In the genomic region with DNA sequence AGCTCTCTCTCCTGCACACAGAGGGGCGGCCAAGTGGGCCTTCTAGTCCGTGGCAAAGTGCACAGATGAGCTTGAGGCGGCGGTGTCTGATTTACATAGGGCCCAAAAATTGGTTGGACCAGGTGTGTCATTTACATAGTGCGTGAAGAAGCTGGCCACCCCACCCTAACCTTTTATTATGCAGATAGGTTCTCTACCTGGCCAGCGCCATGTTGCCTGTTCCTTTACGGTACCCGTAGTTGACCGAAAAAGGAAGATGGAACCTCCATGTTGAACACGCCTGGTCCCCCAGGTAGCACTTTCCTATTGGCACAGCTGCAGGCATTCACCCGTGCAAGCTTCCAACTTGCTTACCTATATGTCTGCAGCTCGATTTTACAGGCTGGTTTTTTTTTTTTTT, we compare ENCODE assay signal across 1 cellular context.
TF ChIP-seq lines count a peak whose summit lies in the region.

No MANE protein-coding gene starts in this region.

TF ChIP-seq in GM23338, 12 proteins besides CTCF, POLR2A, EP300 and RAD21 (continued from another document):
- TF ChIP-seq ETS1 (IDR thresholded peaks at IDR 0.05): no peak
- no peak for TF ChIP-seq EZH2 (IDR thresholded peaks at IDR 0.05; ENCODE audit: low read depth, unreplicated experiment)
- TF ChIP-seq, protein P1, sequence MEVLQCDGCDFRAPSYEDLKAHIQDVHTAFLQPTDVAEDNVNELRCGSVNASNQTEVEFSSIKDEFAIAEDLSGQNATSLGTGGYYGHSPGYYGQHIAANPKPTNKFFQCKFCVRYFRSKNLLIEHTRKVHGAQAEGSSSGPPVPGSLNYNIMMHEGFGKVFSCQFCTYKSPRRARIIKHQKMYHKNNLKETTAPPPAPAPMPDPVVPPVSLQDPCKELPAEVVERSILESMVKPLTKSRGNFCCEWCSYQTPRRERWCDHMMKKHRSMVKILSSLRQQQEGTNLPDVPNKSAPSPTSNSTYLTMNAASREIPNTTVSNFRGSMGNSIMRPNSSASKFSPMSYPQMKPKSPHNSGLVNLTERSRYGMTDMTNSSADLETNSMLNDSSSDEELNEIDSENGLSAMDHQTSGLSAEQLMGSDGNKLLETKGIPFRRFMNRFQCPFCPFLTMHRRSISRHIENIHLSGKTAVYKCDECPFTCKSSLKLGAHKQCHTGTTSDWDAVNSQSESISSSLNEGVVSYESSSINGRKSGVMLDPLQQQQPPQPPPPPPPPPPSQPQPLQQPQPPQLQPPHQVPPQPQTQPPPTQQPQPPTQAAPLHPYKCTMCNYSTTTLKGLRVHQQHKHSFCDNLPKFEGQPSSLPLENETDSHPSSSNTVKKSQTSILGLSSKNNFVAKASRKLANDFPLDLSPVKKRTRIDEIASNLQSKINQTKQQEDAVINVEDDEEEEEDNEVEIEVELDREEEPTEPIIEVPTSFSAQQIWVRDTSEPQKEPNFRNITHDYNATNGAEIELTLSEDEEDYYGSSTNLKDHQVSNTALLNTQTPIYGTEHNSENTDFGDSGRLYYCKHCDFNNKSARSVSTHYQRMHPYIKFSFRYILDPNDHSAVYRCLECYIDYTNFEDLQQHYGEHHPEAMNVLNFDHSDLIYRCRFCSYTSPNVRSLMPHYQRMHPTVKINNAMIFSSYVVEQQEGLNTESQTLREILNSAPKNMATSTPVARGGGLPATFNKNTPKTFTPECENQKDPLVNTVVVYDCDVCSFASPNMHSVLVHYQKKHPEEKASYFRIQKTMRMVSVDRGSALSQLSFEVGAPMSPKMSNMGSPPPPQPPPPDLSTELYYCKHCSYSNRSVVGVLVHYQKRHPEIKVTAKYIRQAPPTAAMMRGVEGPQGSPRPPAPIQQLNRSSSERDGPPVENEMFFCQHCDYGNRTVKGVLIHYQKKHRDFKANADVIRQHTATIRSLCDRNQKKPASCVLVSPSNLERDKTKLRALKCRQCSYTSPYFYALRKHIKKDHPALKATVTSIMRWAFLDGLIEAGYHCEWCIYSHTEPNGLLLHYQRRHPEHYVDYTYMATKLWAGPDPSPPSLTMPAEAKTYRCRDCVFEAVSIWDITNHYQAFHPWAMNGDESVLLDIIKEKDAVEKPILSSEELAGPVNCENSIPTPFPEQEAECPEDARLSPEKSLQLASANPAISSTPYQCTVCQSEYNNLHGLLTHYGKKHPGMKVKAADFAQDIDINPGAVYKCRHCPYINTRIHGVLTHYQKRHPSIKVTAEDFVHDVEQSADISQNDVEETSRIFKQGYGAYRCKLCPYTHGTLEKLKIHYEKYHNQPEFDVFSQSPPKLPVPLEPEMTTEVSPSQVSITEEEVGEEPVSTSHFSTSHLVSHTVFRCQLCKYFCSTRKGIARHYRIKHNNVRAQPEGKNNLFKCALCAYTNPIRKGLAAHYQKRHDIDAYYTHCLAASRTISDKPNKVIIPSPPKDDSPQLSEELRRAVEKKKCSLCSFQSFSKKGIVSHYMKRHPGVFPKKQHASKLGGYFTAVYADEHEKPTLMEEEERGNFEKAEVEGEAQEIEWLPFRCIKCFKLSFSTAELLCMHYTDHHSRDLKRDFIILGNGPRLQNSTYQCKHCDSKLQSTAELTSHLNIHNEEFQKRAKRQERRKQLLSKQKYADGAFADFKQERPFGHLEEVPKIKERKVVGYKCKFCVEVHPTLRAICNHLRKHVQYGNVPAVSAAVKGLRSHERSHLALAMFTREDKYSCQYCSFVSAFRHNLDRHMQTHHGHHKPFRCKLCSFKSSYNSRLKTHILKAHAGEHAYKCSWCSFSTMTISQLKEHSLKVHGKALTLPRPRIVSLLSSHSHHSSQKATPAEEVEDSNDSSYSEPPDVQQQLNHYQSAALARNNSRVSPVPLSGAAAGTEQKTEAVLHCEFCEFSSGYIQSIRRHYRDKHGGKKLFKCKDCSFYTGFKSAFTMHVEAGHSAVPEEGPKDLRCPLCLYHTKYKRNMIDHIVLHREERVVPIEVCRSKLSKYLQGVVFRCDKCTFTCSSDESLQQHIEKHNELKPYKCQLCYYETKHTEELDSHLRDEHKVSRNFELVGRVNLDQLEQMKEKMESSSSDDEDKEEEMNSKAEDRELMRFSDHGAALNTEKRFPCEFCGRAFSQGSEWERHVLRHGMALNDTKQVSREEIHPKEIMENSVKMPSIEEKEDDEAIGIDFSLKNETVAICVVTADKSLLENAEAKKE (CRISPR knock-in tag; IDR thresholded peaks at IDR 0.05): no peak
